In the genomic region with DNA sequence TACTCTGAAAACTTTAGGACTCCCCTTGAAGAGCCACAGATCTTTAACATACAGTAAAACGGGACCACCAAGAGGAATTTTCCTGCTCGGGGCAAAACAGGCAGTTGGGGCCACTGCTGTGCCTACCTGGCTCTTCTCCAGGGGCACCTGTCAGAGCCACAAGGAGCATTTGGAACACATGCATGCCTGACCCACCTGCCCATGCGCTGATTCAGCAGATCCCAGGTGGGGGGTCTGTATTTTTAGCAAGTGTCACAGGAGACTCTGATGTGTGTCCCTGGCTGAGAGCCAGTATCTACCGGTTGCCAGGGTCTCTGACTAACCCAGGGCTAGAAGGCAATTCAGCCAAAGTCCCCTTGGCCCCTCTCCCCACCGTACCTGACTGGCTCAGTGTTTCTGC, we compare ENCODE assay signal across 9 cellular contexts. TPM values are rescaled to one million over a fixed set of nuclear protein-coding genes. Genes with fewer than 3 reads are reported as not detected.
DNase-seq lines count a peak whose midpoint lies in the region; ATAC-seq, FAIRE-seq and TF ChIP-seq lines count a peak whose summit lies in the region.
"Had no signal": no experiment of that assay in that cellular context is flagged by ENCODE, and none has a peak within 500 bp of the region (broad histone marks: within the 10 kb centered on the region; RNA-seq: fewer than 3 reads in every experiment).

No MANE protein-coding gene starts in this region.

- H3K4me1 Mint-ChIP-seq in activated CD4-positive, alpha-beta memory T cell treated with anti-CD3 and anti-CD28 coated beads for 36 hours (ENCODE audit: low read depth) = peaks cover 93% of the 10 kb centered on the region
- H3K4me1 Mint-ChIP-seq in activated CD4-positive, alpha-beta memory T cell treated with anti-CD3 and anti-CD28 coated beads, Interleukin-2, amount 10 ng/mL, durations not matched to agents 7 days and 5 days = peaks cover 90% of the 10 kb centered on the region
- peaks cover 93 to 94% (median 94%) of the 10 kb centered on the region in 3 donors for H3K4me1 Mint-ChIP-seq in T-cell

- no peak overlapping the region for H3K4me3 Mint-ChIP-seq in activated CD4-positive, alpha-beta memory T cell treated with anti-CD3 and anti-CD28 coated beads for 36 hours
- H3K4me3 Mint-ChIP-seq in activated CD4-positive, alpha-beta memory T cell treated with anti-CD3 and anti-CD28 coated beads, Interleukin-2, amount 10 ng/mL, durations not matched to agents 7 days and 5 days = no peak overlapping the region
- peak overlapping the region in 2 of 3 donors; percentile 64 to 90 for H3K4me3 Mint-ChIP-seq in T-cell

- POLR2A ChIA-PET in activated CD4-positive, alpha-beta memory T cell treated with anti-CD3 and anti-CD28 coated beads for 36 hours (lab: Charles Lee) = interaction anchor here (3.6 kb wide), 1 partner anchor 57 kb away, joined by 13 read pairs; no protein-coding TSS in a partner anchor
- POLR2A ChIA-PET in activated CD4-positive, alpha-beta memory T cell treated with anti-CD3 and anti-CD28 coated beads, Interleukin-2, amount 10 ng/mL, durations not matched to agents 7 days and 5 days (lab: Charles Lee) = no interaction called here
- POLR2A ChIA-PET in T-cell (lab: Charles Lee) = no interaction called here

- CTCF ChIA-PET in activated CD4-positive, alpha-beta memory T cell treated with anti-CD3 and anti-CD28 coated beads for 36 hours (lab: Charles Lee) = interaction anchor here (0.7 to 8.6 kb wide), 3 partner anchors 59 to 1573 kb away, joined by 3 to 153 read pairs (median 3); no protein-coding TSS in a partner anchor
- CTCF ChIA-PET in activated CD4-positive, alpha-beta memory T cell treated with anti-CD3 and anti-CD28 coated beads, Interleukin-2, amount 10 ng/mL, durations not matched to agents 7 days and 5 days (lab: Charles Lee) = no interaction called here
- CTCF ChIA-PET in T-cell (lab: Charles Lee) = no interaction called here

- no peaks in the 10 kb centered on the region for H3K27me3 Mint-ChIP-seq in activated CD4-positive, alpha-beta memory T cell treated with anti-CD3 and anti-CD28 coated beads for 36 hours
- H3K27me3 Mint-ChIP-seq in activated CD4-positive, alpha-beta memory T cell treated with anti-CD3 and anti-CD28 coated beads, Interleukin-2, amount 10 ng/mL, durations not matched to agents 7 days and 5 days = no peaks in the 10 kb centered on the region
- H3K27me3 Mint-ChIP-seq in T-cell = no peaks in the 10 kb centered on the region

- H3K9ac ChIP-seq in kidney (ENCODE audit: low read length in 2 of 2) = peak overlapping the region; percentile 10 to 23

- H3K27ac ChIP-seq in kidney (ENCODE audit: low read depth in 2 of 2, low read length in 2 of 2) = peak overlapping the region; percentile 23 to 47
- peak overlapping the region; percentile 39 for H3K27ac ChIP-seq in substantia nigra (ENCODE audit: low read depth, low read length, poor library complexity, severe bottlenecking)

- H3K9me3 Mint-ChIP-seq in activated CD4-positive, alpha-beta memory T cell treated with anti-CD3 and anti-CD28 coated beads for 36 hours = no peaks in the 10 kb centered on the region
- no peaks in the 10 kb centered on the region for H3K9me3 Mint-ChIP-seq in activated CD4-positive, alpha-beta memory T cell treated with anti-CD3 and anti-CD28 coated beads, Interleukin-2, amount 10 ng/mL, durations not matched to agents 7 days and 5 days
- H3K9me3 Mint-ChIP-seq in T-cell = no peaks in the 10 kb centered on the region

- H3K4me1 ChIP-seq in kidney (ENCODE audit: control insufficient read depth in 1 of 2, insufficient read depth in 1 of 2, low read depth in 1 of 2, low read length in 2 of 2) = peaks cover 74 to 83% of the 10 kb centered on the region in 2 donors

- intact Hi-C loops in activated CD4-positive, alpha-beta memory T cell treated with anti-CD3 and anti-CD28 coated beads for 36 hours (cut with micrococcal nuclease) = loop anchor here (1.0 to 2.0 kb wide), 3 partner anchors 9 to 59 kb away; no protein-coding TSS in a partner anchor
- intact Hi-C loops in kidney (cut with DNase I) = no loop called here

- ATAC-seq in T-cell (replicated peaks in 1 of 4) = no peak
- ATAC-seq in HG02763 (IDR thresholded peaks at IDR 0.05; ENCODE audit: unreplicated experiment) = no peak
- ATAC-seq in HG02938 (IDR thresholded peaks at IDR 0.05; ENCODE audit: unreplicated experiment) = no peak

- TF ChIP-seq CTCF in kidney (IDR thresholded peaks at IDR 0.05; ENCODE audit: borderline replicate concordance, extremely low read depth, insufficient read depth) = no peak

- H3K36me3 ChIP-seq in kidney (ENCODE audit: control insufficient read depth in 1 of 2, insufficient read depth in 2 of 2, low read length in 2 of 2) = no peaks in the 10 kb centered on the region

- no peak for DNase-seq in activated CD4-positive, alpha-beta memory T cell treated with anti-CD3 and anti-CD28 coated beads for 36 hours
- no peak for DNase-seq in activated CD4-positive, alpha-beta memory T cell treated with anti-CD3 and anti-CD28 coated beads, Interleukin-2, amount 10 ng/mL, durations not matched to agents 7 days and 5 days
- DNase-seq in T-cell (no peak), kidney (no peak), substantia nigra (lab: John Stamatoyannopoulos, UW) (peak in 5 of 49 donors; percentile 10 to 94 (median 31)), hepatic stellate cell (ENCODE audit: low spot score) (no peak)
- DNase-seq: NCI-H446 treated with DMSO at 0.1 percent for 48 hours had no signal

- H3K9me3 ChIP-seq in kidney (ENCODE audit: control insufficient read depth in 1 of 2, low read length in 2 of 2) = no peaks in the 10 kb centered on the region

- peak overlapping the region; percentile 47 to 92 for H3K4me3 ChIP-seq in kidney (ENCODE audit: low read length in 2 of 2)

- peaks cover 3% of the 10 kb centered on the region for H3K36me3 Mint-ChIP-seq in activated CD4-positive, alpha-beta memory T cell treated with anti-CD3 and anti-CD28 coated beads for 36 hours
- peaks cover 14% of the 10 kb centered on the region for H3K36me3 Mint-ChIP-seq in activated CD4-positive, alpha-beta memory T cell treated with anti-CD3 and anti-CD28 coated beads, Interleukin-2, amount 10 ng/mL, durations not matched to agents 7 days and 5 days (ENCODE audit: low read depth)
- peaks cover 7% of the 10 kb centered on the region for H3K36me3 Mint-ChIP-seq in T-cell

- H3K27ac Mint-ChIP-seq in activated CD4-positive, alpha-beta memory T cell treated with anti-CD3 and anti-CD28 coated beads for 36 hours = peak overlapping the region; percentile 88
- H3K27ac Mint-ChIP-seq in activated CD4-positive, alpha-beta memory T cell treated with anti-CD3 and anti-CD28 coated beads, Interleukin-2, amount 10 ng/mL, durations not matched to agents 7 days and 5 days = no peak overlapping the region
- H3K27ac Mint-ChIP-seq in T-cell = peak overlapping the region; percentile 87 to 93

- FAIRE-seq in kidney (lab: Jason Lieb, UNC) = no peak

RNA-seq across cellular contexts. Expression of a gene that starts 6.5 kb away (rescaled TPM):
- total RNA-seq in activated CD4-positive, alpha-beta memory T cell treated with anti-CD3 and anti-CD28 coated beads for 36 hours = 100 to 1,000 TPM; 100 to 101 TPM
- 100 to 1,000 TPM; 137 to 141 TPM for total RNA-seq in activated CD4-positive, alpha-beta memory T cell treated with anti-CD3 and anti-CD28 coated beads, Interleukin-2, amount 10 ng/mL, durations not matched to agents 7 days and 5 days
- total RNA-seq in T-cell = 100 to 1,000 TPM; 132 to 246 (median 234) TPM
- 198 TPM for total RNA-seq in kidney
- polyA plus RNA-seq in kidney (ENCODE audit: insufficient read depth, low read depth, low replicate concordance) = 46.0 TPM

RNA-seq across cellular contexts. Expression of a gene that starts 21.5 kb away (rescaled TPM):
- total RNA-seq in activated CD4-positive, alpha-beta memory T cell treated with anti-CD3 and anti-CD28 coated beads for 36 hours = under 1 TPM; 0.64 to 0.85 TPM
- total RNA-seq in activated CD4-positive, alpha-beta memory T cell treated with anti-CD3 and anti-CD28 coated beads, Interleukin-2, amount 10 ng/mL, durations not matched to agents 7 days and 5 days = 1 to 10 TPM; 1.5 to 2.4 TPM
- total RNA-seq in T-cell (10 to 100 TPM in 1 of 5 donors, 1 to 10 TPM in 4; 2.2 to 12.3 (median 8.9) TPM), kidney (7.7 TPM)
- polyA plus RNA-seq in kidney (ENCODE audit: insufficient read depth, low read depth, low replicate concordance) = 4.1 TPM

RNA-seq across cellular contexts. Expression of a gene that starts 57.4 kb away (rescaled TPM):
- 10 to 100 TPM; 45.5 to 47.2 TPM for total RNA-seq in activated CD4-positive, alpha-beta memory T cell treated with anti-CD3 and anti-CD28 coated beads for 36 hours
- total RNA-seq in activated CD4-positive, alpha-beta memory T cell treated with anti-CD3 and anti-CD28 coated beads, Interleukin-2, amount 10 ng/mL, durations not matched to agents 7 days and 5 days = 10 to 100 TPM; 28.9 to 31.5 TPM
- 10 to 100 TPM; 15.5 to 21.5 (median 20.2) TPM for total RNA-seq in T-cell
- total RNA-seq in kidney = 32.8 TPM
- polyA plus RNA-seq in kidney (ENCODE audit: insufficient read depth, low read depth, low replicate concordance) = 84.6 TPM

Comparison
In these comparisons a context has a peak if more than half of its experiments do, and no peak if none do; other contexts are left out.
1. H3K4me3 Mint-ChIP-seq: peak in T-cell (2 of 3); none in activated CD4-positive, alpha-beta memory T cell treated with anti-CD3 and anti-CD28 coated beads for 36 hours (single experiment) and activated CD4-positive, alpha-beta memory T cell treated with anti-CD3 and anti-CD28 coated beads, Interleukin-2, amount 10 ng/mL, durations not matched to agents 7 days and 5 days (single experiment).